Comparison of ENCODE assay signal across 8 cellular contexts in the genomic region with DNA sequence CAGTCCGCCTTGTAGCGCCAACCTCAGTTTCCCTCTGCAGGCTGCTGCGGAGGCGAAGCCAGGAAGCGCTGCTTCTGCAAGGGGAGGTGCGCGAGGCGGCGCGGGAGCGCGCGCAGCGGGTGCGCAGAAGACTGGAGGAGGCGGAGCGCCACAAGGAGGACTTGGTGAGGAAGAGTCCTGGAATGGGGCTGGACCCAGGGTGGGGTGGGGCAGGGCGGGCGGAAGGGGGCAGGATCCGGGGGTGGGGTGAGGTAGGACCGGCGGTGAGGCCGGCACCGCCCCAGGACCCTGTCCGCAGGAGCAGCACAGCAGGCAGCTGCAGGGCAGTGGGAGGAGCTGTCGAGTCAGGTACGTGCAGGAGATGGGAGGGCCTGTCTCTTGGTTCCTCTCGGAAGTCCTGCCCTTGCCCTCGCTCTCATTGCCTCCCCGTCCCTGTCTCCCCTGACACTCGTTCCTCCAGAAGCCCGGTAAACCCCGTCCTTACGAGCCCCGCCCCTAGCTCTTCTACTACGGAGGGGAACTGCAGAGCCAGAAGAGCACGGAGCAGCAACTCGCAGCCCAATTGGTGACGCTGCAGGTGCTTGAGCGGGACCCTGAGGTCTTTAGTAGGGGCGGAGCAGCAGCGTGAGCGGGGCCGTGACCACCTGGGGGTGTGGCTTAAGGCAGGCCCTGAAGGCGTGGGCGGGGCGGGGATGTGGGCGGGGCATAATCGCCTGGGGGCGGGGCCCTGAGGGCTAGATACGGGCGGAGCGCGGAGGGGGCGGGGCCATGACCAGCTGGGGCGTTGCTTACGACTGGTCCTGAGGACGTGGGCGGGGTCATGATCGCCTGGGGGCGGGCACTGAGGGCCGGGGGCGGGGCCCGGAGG.
A peak's percentile ranks its signal among the peaks of the same experiment; 100 is the strongest.
DNase-seq lines count a peak whose midpoint lies in the region; ATAC-seq and TF ChIP-seq lines count a peak whose summit lies in the region.
"Not testable (repeated sequence)": the region's sequence is repeated elsewhere in the genome, so short reads cannot be mapped to it uniquely, and the experiment has no call there.

No MANE protein-coding gene starts in this region.

- not testable (repeated sequence) for TF ChIP-seq CTCF in NB4 (IDR thresholded peaks at IDR 0.05; ENCODE audit: low read depth, low read length); osteoblast (IDR thresholded peaks at IDR 0.05; ENCODE audit: extremely low read depth, low read depth, low read length); thoracic aorta (IDR thresholded peaks at IDR 0.05)

- not testable (repeated sequence) for H3K27me3 ChIP-seq in osteoblast (ENCODE audit: insufficient read depth, low read length); thoracic aorta (replicated peaks; ENCODE audit: insufficient read depth)

- peak; percentile 81 for DNase-seq in GM04504 (ENCODE audit: low read depth)
- peak; percentile 87 for DNase-seq in NB4 (ENCODE audit: low read depth)
- DNase-seq in SK-MEL-5 (ENCODE audit: low read depth, low spot score) = peak; percentile 93
- DNase-seq in activated naive CD4-positive, alpha-beta T cell treated with anti-CD3 and anti-CD28 coated beads, Interleukin-2, amount 10 ng/mL, durations not matched to agents 7 days and 5 days = peak; percentile 97
- peak; percentile 96 for DNase-seq in glomerular visceral epithelial cell (ENCODE audit: extremely low spot score)
- peak; percentile 98 for DNase-seq in osteoblast (ENCODE audit: insufficient read length, low spot score, missing footprints)
- DNase-seq in thoracic aorta (ENCODE audit: low spot score) = peak; percentile 85

- H3K4me3 ChIP-seq in NB4 (ENCODE audit: low read depth, low read length) (peak overlapping the region; percentile 49), osteoblast (ENCODE audit: insufficient read depth, low read length) (peak overlapping the region; percentile 71), thoracic aorta (peak overlapping the region; percentile 79)

- peak; percentile 70 for ATAC-seq in HG02571 (IDR thresholded peaks at IDR 0.05; ENCODE audit: unreplicated experiment)
- peak; percentile 86 for ATAC-seq in thoracic aorta (ENCODE audit: insufficient number of reproducible peaks, low FRiP score, low read depth)

- H2AFZ ChIP-seq in osteoblast (ENCODE audit: low read length) = peak overlapping the region; percentile 82

- H3K4me2 ChIP-seq in osteoblast (ENCODE audit: insufficient read depth, low read length) = peak overlapping the region; percentile 86

- peak; percentile 32 for TF ChIP-seq POLR2A in NB4 (IDR thresholded peaks at IDR 0.05; ENCODE audit: extremely low read depth, insufficient read length)

- H3K4me1 ChIP-seq in osteoblast (ENCODE audit: insufficient read depth, low read length); thoracic aorta (ENCODE audit: control insufficient read depth in 1 of 2, low read depth in 2 of 2): not testable (repeated sequence)

- H3K79me2 ChIP-seq in osteoblast (ENCODE audit: insufficient read depth, low read length) = not testable (repeated sequence)

- peak overlapping the region; percentile 100 for H3K27ac Mint-ChIP-seq in activated naive CD4-positive, alpha-beta T cell treated with anti-CD3 and anti-CD28 coated beads, Interleukin-2, amount 10 ng/mL, durations not matched to agents 7 days and 5 days

- not testable (repeated sequence) for H3K36me3 ChIP-seq in osteoblast (ENCODE audit: insufficient read depth, low read length); thoracic aorta

- peaks cover 32% of the 10 kb centered on the region for H3K27me3 Mint-ChIP-seq in activated naive CD4-positive, alpha-beta T cell treated with anti-CD3 and anti-CD28 coated beads, Interleukin-2, amount 10 ng/mL, durations not matched to agents 7 days and 5 days

- H3K27ac ChIP-seq in osteoblast (ENCODE audit: low read depth, low read length) = not testable (repeated sequence)
- H3K27ac ChIP-seq in thoracic aorta = peak overlapping the region; percentile 38 to 57

- peak overlapping the region; percentile 88 for H3K4me3 Mint-ChIP-seq in activated naive CD4-positive, alpha-beta T cell treated with anti-CD3 and anti-CD28 coated beads, Interleukin-2, amount 10 ng/mL, durations not matched to agents 7 days and 5 days

- CTCF ChIA-PET in activated naive CD4-positive, alpha-beta T cell treated with anti-CD3 and anti-CD28 coated beads, Interleukin-2, amount 10 ng/mL, durations not matched to agents 7 days and 5 days (lab: Charles Lee) = not testable (repeated sequence)

- in situ Hi-C loops in SK-MEL-5 (cut with HindIII; ENCODE audit: low pct_unique_long_range_greater_than_20kb, low sequenced_read_pairs) = not testable (repeated sequence)

- not testable (repeated sequence) for H3K36me3 Mint-ChIP-seq in activated naive CD4-positive, alpha-beta T cell treated with anti-CD3 and anti-CD28 coated beads, Interleukin-2, amount 10 ng/mL, durations not matched to agents 7 days and 5 days

- not testable (repeated sequence) for H4K20me1 ChIP-seq in osteoblast (ENCODE audit: insufficient read depth, low read length)

- H3K9me3 ChIP-seq in osteoblast (ENCODE audit: low read depth, low read length); thoracic aorta: not testable (repeated sequence)

- not testable (repeated sequence) for H3K9me3 Mint-ChIP-seq in activated naive CD4-positive, alpha-beta T cell treated with anti-CD3 and anti-CD28 coated beads, Interleukin-2, amount 10 ng/mL, durations not matched to agents 7 days and 5 days

- peaks cover 21% of the 10 kb centered on the region for H3K4me1 Mint-ChIP-seq in activated naive CD4-positive, alpha-beta T cell treated with anti-CD3 and anti-CD28 coated beads, Interleukin-2, amount 10 ng/mL, durations not matched to agents 7 days and 5 days
